13 cellular contexts compared by ENCODE assay signal in genomic region chr9:33751536-33752129, GRCh38. TPM values are rescaled to one million over a fixed set of nuclear protein-coding genes. Genes with fewer than 3 reads are reported as not detected.
DNase-seq lines count a peak whose midpoint lies in the region; ATAC-seq and TF ChIP-seq lines count a peak whose summit lies in the region.
"Had no signal": no experiment of that assay in that cellular context is flagged by ENCODE, and none has a peak within 500 bp of the region (broad histone marks: within the 10 kb centered on the region; RNA-seq: fewer than 3 reads in every experiment).

No MANE protein-coding gene starts in this region.

- intact Hi-C loops in vagina (cut with DNase I) = loop anchor here (5.0 kb wide), 1 partner anchor 746 kb away; no protein-coding TSS in a partner anchor

- H3K9me3 Mint-ChIP-seq in HFFc6 (peaks cover 4% of the 10 kb centered on the region; the same call in 1 of the 2 replicates), immature natural killer cell (no peaks in the 10 kb centered on the region)
- no peaks in the 10 kb centered on the region for H3K9me3 Mint-ChIP-seq in central memory CD8-positive, alpha-beta T cell
- H3K9me3 Mint-ChIP-seq: activated B cell treated with CpG ODN at 0.5 μM for 24 hours had no signal

- no peaks in the 10 kb centered on the region for H3K4me1 ChIP-seq in ACC112 (ENCODE audit: control insufficient read depth, insufficient read depth, low read length, unreplicated experiment)
- H3K4me1 ChIP-seq in vagina = peaks cover 13% of the 10 kb centered on the region

- H3K9me3 ChIP-seq in vagina = no peaks in the 10 kb centered on the region

- H3K27ac Mint-ChIP-seq in HFFc6 (peak overlapping the region; percentile 38), immature natural killer cell (peak overlapping the region in 2 of 6 donors; percentile 38 to 70)
- H3K27ac Mint-ChIP-seq in central memory CD8-positive, alpha-beta T cell (ENCODE audit: low read depth) = no peak overlapping the region
- H3K27ac Mint-ChIP-seq: activated B cell treated with CpG ODN at 0.5 μM for 24 hours had no signal

- no peak for TF ChIP-seq CTCF in HFFc6 (IDR thresholded peaks at IDR 0.05)
- TF ChIP-seq CTCF in vagina (IDR thresholded peaks at IDR 0.05) = no peak

- ATAC-seq in central memory CD8-positive, alpha-beta T cell (replicated peaks; ENCODE audit: extremely low read depth, poor library complexity, severe bottlenecking) = no peak

- H3K4me1 Mint-ChIP-seq in HFFc6 (ENCODE audit: low read depth) (peaks cover 36% of the 10 kb centered on the region), immature natural killer cell (peaks cover 47% of the 10 kb centered on the region in 2 donors)
- peaks cover 40% of the 10 kb centered on the region for H3K4me1 Mint-ChIP-seq in central memory CD8-positive, alpha-beta T cell

- H3K27me3 Mint-ChIP-seq in HFFc6 (ENCODE audit: insufficient read depth) (no peaks in the 10 kb centered on the region), immature natural killer cell (ENCODE audit: low read depth in 3 of 3) (peaks cover 19 to 29% (median 21%) of the 10 kb centered on the region in 3 donors)
- peaks cover 74% of the 10 kb centered on the region for H3K27me3 Mint-ChIP-seq in central memory CD8-positive, alpha-beta T cell

- peaks cover 4% of the 10 kb centered on the region for H3K79me2 ChIP-seq in ACC112 (ENCODE audit: control insufficient read depth, insufficient read depth, low read length, unreplicated experiment)

- H3K27ac ChIP-seq in ACC112 (ENCODE audit: low read depth, low read length) (no peak overlapping the region), vagina (no peak overlapping the region)

- H3K4me3 Mint-ChIP-seq in HFFc6 (peak overlapping the region; percentile 91), immature natural killer cell (peak overlapping the region; percentile 6 to 67 (median 61))
- peak overlapping the region; percentile 22 for H3K4me3 Mint-ChIP-seq in central memory CD8-positive, alpha-beta T cell
- H3K4me3 Mint-ChIP-seq: activated B cell treated with CpG ODN at 0.5 μM for 24 hours had no signal

- DNase-seq in HFFc6 = no peak
- no peak for DNase-seq in central memory CD8-positive, alpha-beta T cell (ENCODE audit: low spot score in 2 of 2)
- no peak for DNase-seq in immature natural killer cell
- no peak for DNase-seq in cerebellum (ENCODE audit: low spot score)
- no peak for DNase-seq in vagina (ENCODE audit: extremely low spot score in 2 of 2)
- no peak for DNase-seq in A172 (ENCODE audit: low spot score)
- DNase-seq in hypothalamus (lab: John Stamatoyannopoulos, UW) = no peak
- DNase-seq: activated B cell treated with CpG ODN at 0.5 μM for 24 hours; DND-41; NCI-H1092; NCI-H446; stimulated activated CD4-positive, alpha-beta T cell treated with anti-CD3 and anti-CD28 coated beads, Interleukin-15, amount 100 ng/mL, for 24 hours had no signal

- H3K27me3 ChIP-seq in ACC112 (ENCODE audit: insufficient read depth, low read length) (no peaks in the 10 kb centered on the region), vagina (no peaks in the 10 kb centered on the region)

- peak overlapping the region; percentile 45 for H2AFZ ChIP-seq in ACC112 (ENCODE audit: low read length, unreplicated experiment)

- H3K4me3 ChIP-seq in ACC112 (ENCODE audit: low read depth, low read length) (peak overlapping the region; percentile 78), vagina (no peak overlapping the region)

- TF ChIP-seq POLR2A in vagina (IDR thresholded peaks at IDR 0.05) = no peak

- H3K36me3 ChIP-seq in ACC112 (ENCODE audit: insufficient read depth, low read length) (no peaks in the 10 kb centered on the region), vagina (no peaks in the 10 kb centered on the region)

- H3K36me3 Mint-ChIP-seq in HFFc6 (ENCODE audit: low read depth) (no peaks in the 10 kb centered on the region), immature natural killer cell (no peaks in the 10 kb centered on the region)
- H3K36me3 Mint-ChIP-seq in central memory CD8-positive, alpha-beta T cell (ENCODE audit: insufficient read depth) = peaks cover 4% of the 10 kb centered on the region

RNA-seq across cellular contexts. Expression of gene PRSS3, which starts 43.7 kb away (rescaled TPM):
- 10 to 100 TPM; 18.9 to 40.4 (median 23.8) TPM for total RNA-seq in HFFc6 (2021; fragmentation: NEBNext Ultra II Directional; extraction: Animal tissue kit (Norgen Biotek cat#: 25700))
- 1 to 10 TPM in 1 of 3 donors, not detected in 2; 1.6 TPM for polyA plus RNA-seq in immature natural killer cell
- total RNA-seq in cerebellum = 5.2 TPM
- 7.6 TPM for total RNA-seq in vagina
- total RNA-seq in A172 (2014; rRNA removed; shearing (Covaris generic)) = 1.5 TPM in 1 of 2 replicates, not detected in the other
- total RNA-seq: activated B cell treated with CpG ODN at 0.5 μM for 24 hours had no signal

Comparison
In these comparisons a context has a peak if more than half of its experiments do, and no peak if none do; other contexts are left out.
1. H3K4me3 Mint-ChIP-seq: peak in every context shown above with its lines; median percentile 91 in HFFc6; 61 in immature natural killer cell; 22 in central memory CD8-positive, alpha-beta T cell.